Comparison of ENCODE assay signal across 1 cellular context in genomic region chr1:89815611-89816010, GRCh38.
TF ChIP-seq lines count a peak whose summit lies in the region.

No MANE protein-coding gene starts in this region.

TF ChIP-seq in GM12878, 131 proteins besides CTCF, POLR2A, EP300 and RAD21 (continued from another document):
- no peak for TF ChIP-seq RBBP5 (conservative IDR thresholded peaks at IDR 0.05)
- no peak for TF ChIP-seq TCF3 (IDR thresholded peaks at IDR 0.05; ENCODE audit: borderline replicate concordance, insufficient read depth, low read depth, low read length)
- no peak for TF ChIP-seq POLR2AphosphoS5 (IDR thresholded peaks at IDR 0.05; ENCODE audit: low read length)
- TF ChIP-seq ATF7 (IDR thresholded peaks at IDR 0.05; ENCODE audit: low read depth), result peak; percentile 35; the same call in 1 of the 2 replicates
- no peak for TF ChIP-seq SMAD1 (IDR thresholded peaks at IDR 0.05; ENCODE audit: low read depth, partially characterized antibody)
- TF ChIP-seq KAT2A (conservative IDR thresholded peaks at IDR 0.05; ENCODE audit: control insufficient read depth, low read depth, low read length), result no peak
- no peak for TF ChIP-seq PBX3 (IDR thresholded peaks at IDR 0.05; ENCODE audit: insufficient replicate concordance, low read depth, low read length)
- no peak for TF ChIP-seq POU2F2 (IDR thresholded peaks at IDR 0.05; ENCODE audit: borderline replicate concordance, low read depth, low read length)
- no peak for TF ChIP-seq NBN (IDR thresholded peaks at IDR 0.05)
- peak; percentile 74 to 83 for TF ChIP-seq IKZF2 (IDR thresholded peaks at IDR 0.05)
